ENCODE assay signal across 8 cellular contexts in genomic region chr15:64521726-64522164, GRCh38.
A peak's percentile ranks its signal among the peaks of the same experiment; 100 is the strongest.
DNase-seq lines count a peak whose midpoint lies in the region; ATAC-seq, FAIRE-seq and TF ChIP-seq lines count a peak whose summit lies in the region.

No MANE protein-coding gene starts in this region.

- no peaks in the 10 kb centered on the region for H3K27me3 Mint-ChIP-seq in activated T-helper 17 cell treated with anti-CD3 and anti-CD28 coated beads, Interleukin-2, amount 50 U/mL, for 72 hours

- peak; percentile 59 for ATAC-seq in SK-N-SH treated with all-trans-retinoic acid at 6 μM for 48 hours
- ATAC-seq in HG02623 (IDR thresholded peaks at IDR 0.05; ENCODE audit: unreplicated experiment) = no peak
- no peak for ATAC-seq in activated T-helper 17 cell treated with anti-CD3 and anti-CD28 coated beads, Interleukin-2, amount 50 U/mL, for 72 hours (replicated peaks)

- no peak overlapping the region for H3K4me3 Mint-ChIP-seq in activated T-helper 17 cell treated with anti-CD3 and anti-CD28 coated beads, Interleukin-2, amount 50 U/mL, for 72 hours

- H3K9me3 Mint-ChIP-seq in activated T-helper 17 cell treated with anti-CD3 and anti-CD28 coated beads, Interleukin-2, amount 50 U/mL, for 72 hours = no peaks in the 10 kb centered on the region

- DNase-seq in HuH-7 (ENCODE audit: low spot score) (peak; percentile 17), frontal cortex (ENCODE audit: low spot score in 2 of 2) (no peak), pulmonary artery endothelial cell (ENCODE audit: low read depth, low spot score) (peak; percentile 62), NCI-H187 (lab: John Stamatoyannopoulos, UW) (no peak)
- no peak for DNase-seq in effector CD8-positive, alpha-beta T cell (lab: John Stamatoyannopoulos, UW)

- no peak overlapping the region for H3K27ac Mint-ChIP-seq in activated T-helper 17 cell treated with anti-CD3 and anti-CD28 coated beads, Interleukin-2, amount 50 U/mL, for 72 hours

- peaks cover 28% of the 10 kb centered on the region for H3K36me3 Mint-ChIP-seq in activated T-helper 17 cell treated with anti-CD3 and anti-CD28 coated beads, Interleukin-2, amount 50 U/mL, for 72 hours (ENCODE audit: low read depth)

- FAIRE-seq in frontal cortex (lab: Jason Lieb, UNC) = peak; percentile 15

- peaks cover 27% of the 10 kb centered on the region for H3K4me1 Mint-ChIP-seq in activated T-helper 17 cell treated with anti-CD3 and anti-CD28 coated beads, Interleukin-2, amount 50 U/mL, for 72 hours

TF ChIP-seq in SK-N-SH treated with all-trans-retinoic acid at 6 μM for 48 hours, 23 proteins besides CTCF, POLR2A, EP300 and RAD21:
- 0 out of 2 replicates have a peak, but pooled peaks have one; percentile 25 for TF ChIP-seq ISL1 (CRISPR knock-in tag; IDR thresholded peaks at IDR 0.05)
- no peak for TF ChIP-seq ZNF565 (CRISPR knock-in tag; conservative IDR thresholded peaks at IDR 0.05; ENCODE audit: low read depth)
- TF ChIP-seq ZFP3 (CRISPR knock-in tag; IDR thresholded peaks at IDR 0.05) = peak; percentile 50; the same call in 1 of the 2 replicates
- TF ChIP-seq TCF4 (CRISPR knock-in tag; IDR thresholded peaks at IDR 0.05; ENCODE audit: borderline replicate concordance) = peak; percentile 22; the same call in 1 of the 2 replicates
- peak; percentile 65; the same call in 1 of the 2 replicates for TF ChIP-seq TSHZ2 (CRISPR knock-in tag; IDR thresholded peaks at IDR 0.05)

Comparison
In these comparisons a context has a peak if more than half of its experiments do, and no peak if none do; other contexts are left out.
1. DNase-seq: peak in HuH-7 (single experiment) and pulmonary artery endothelial cell (single experiment); none in frontal cortex (0 of 2), effector CD8-positive, alpha-beta T cell (single experiment) and NCI-H187 (0 of 2).